In genomic region chr14:50230601-50231474, GRCh38 we compare ENCODE assay signal across 1 cellular context.
TF ChIP-seq lines count a peak whose summit lies in the region.

No MANE protein-coding gene starts in this region.

TF ChIP-seq in HepG2, 621 proteins besides CTCF, POLR2A, EP300 and RAD21 (continued from another document and continues in another):
- TF ChIP-seq, protein P1, sequence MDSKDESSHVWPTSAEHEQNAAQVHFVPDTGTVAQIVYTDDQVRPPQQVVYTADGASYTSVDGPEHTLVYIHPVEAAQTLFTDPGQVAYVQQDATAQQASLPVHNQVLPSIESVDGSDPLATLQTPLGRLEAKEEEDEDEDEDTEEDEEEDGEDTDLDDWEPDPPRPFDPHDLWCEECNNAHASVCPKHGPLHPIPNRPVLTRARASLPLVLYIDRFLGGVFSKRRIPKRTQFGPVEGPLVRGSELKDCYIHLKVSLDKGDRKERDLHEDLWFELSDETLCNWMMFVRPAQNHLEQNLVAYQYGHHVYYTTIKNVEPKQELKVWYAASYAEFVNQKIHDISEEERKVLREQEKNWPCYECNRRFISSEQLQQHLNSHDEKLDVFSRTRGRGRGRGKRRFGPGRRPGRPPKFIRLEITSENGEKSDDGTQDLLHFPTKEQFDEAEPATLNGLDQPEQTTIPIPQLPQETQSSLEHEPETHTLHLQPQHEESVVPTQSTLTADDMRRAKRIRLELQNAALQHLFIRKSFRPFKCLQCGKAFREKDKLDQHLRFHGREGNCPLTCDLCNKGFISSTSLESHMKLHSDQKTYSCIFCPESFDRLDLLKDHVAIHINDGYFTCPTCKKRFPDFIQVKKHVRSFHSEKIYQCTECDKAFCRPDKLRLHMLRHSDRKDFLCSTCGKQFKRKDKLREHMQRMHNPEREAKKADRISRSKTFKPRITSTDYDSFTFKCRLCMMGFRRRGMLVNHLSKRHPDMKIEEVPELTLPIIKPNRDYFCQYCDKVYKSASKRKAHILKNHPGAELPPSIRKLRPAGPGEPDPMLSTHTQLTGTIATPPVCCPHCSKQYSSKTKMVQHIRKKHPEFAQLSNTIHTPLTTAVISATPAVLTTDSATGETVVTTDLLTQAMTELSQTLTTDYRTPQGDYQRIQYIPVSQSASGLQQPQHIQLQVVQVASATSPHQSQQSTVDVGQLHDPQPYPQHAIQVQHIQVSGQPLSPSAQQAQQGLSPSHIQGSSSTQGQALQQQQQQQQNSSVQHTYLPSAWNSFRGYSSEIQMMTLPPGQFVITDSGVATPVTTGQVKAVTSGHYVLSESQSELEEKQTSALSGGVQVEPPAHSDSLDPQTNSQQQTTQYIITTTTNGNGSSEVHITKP (CRISPR knock-in tag; IDR thresholded peaks at IDR 0.05; ENCODE audit: low read depth) = no peak
- TF ChIP-seq ZFP90 (CRISPR knock-in tag; IDR thresholded peaks at IDR 0.05; ENCODE audit: borderline replicate concordance) (no peak), MAFG (CRISPR knock-in tag; IDR thresholded peaks at IDR 0.05) (no peak), ZBTB43 (CRISPR knock-in tag; conservative IDR thresholded peaks at IDR 0.05) (no peak), ZNF335 (CRISPR knock-in tag; IDR thresholded peaks at IDR 0.05) (no peak), ZNF256 (CRISPR knock-in tag; conservative IDR thresholded peaks at IDR 0.05) (no peak), GABPB1 (CRISPR knock-in tag; IDR thresholded peaks at IDR 0.05) (peak; percentile 49), ONECUT2 (CRISPR knock-in tag; IDR thresholded peaks at IDR 0.05) (no peak), BRD4 (CRISPR knock-in tag; IDR thresholded peaks at IDR 0.05) (no peak), TEAD3 (CRISPR knock-in tag; optimal IDR thresholded peaks at IDR 0.05; ENCODE audit: borderline replicate concordance) (no peak), ETV5 (CRISPR knock-in tag; IDR thresholded peaks at IDR 0.05; ENCODE audit: borderline replicate concordance) (peak; percentile 28; the same call in 1 of the 2 replicates), MBNL3 (CRISPR knock-in tag; conservative IDR thresholded peaks at IDR 0.05) (no peak), AGO2 (optimal IDR thresholded peaks at IDR 0.05; ENCODE audit: low read depth, low read length) (no peak), ZNF367 (CRISPR knock-in tag; IDR thresholded peaks at IDR 0.05; ENCODE audit: borderline replicate concordance) (no peak), ZNF383 (CRISPR knock-in tag; IDR thresholded peaks at IDR 0.05; ENCODE audit: borderline replicate concordance) (no peak), MEIS2 (CRISPR knock-in tag; IDR thresholded peaks at IDR 0.05) (no peak), REL (CRISPR knock-in tag; conservative IDR thresholded peaks at IDR 0.05) (no peak), ZNF574 (CRISPR knock-in tag; IDR thresholded peaks at IDR 0.05) (no peak), ZZZ3 (CRISPR knock-in tag; IDR thresholded peaks at IDR 0.05; ENCODE audit: borderline replicate concordance) (no peak; the same call in 1 of the 2 replicates), ZNF205 (CRISPR knock-in tag; IDR thresholded peaks at IDR 0.05) (no peak), STAT5B (CRISPR knock-in tag; IDR thresholded peaks at IDR 0.05) (no peak), ZNF558 (CRISPR knock-in tag; IDR thresholded peaks at IDR 0.05; ENCODE audit: borderline replicate concordance) (no peak), MED13 (CRISPR knock-in tag; IDR thresholded peaks at IDR 0.05) (no peak), ZEB1 (IDR thresholded peaks at IDR 0.05; ENCODE audit: insufficient replicate concordance, low read depth) (no peak), HDAC1 (CRISPR knock-in tag; IDR thresholded peaks at IDR 0.05) (peak; percentile 43), SP1 (IDR thresholded peaks at IDR 0.05) (no peak), SP1 (CRISPR knock-in tag; IDR thresholded peaks at IDR 0.05) (no peak)
- TF ChIP-seq, protein P2, sequence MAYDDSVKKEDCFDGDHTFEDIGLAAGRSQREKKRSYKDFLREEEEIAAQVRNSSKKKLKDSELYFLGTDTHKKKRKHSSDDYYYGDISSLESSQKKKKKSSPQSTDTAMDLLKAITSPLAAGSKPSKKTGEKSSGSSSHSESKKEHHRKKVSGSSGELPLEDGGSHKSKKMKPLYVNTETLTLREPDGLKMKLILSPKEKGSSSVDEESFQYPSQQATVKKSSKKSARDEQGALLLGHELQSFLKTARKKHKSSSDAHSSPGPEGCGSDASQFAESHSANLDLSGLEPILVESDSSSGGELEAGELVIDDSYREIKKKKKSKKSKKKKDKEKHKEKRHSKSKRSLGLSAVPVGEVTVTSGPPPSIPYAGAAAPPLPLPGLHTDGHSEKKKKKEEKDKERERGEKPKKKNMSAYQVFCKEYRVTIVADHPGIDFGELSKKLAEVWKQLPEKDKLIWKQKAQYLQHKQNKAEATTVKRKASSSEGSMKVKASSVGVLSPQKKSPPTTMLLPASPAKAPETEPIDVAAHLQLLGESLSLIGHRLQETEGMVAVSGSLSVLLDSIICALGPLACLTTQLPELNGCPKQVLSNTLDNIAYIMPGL (CRISPR knock-in tag; IDR thresholded peaks at IDR 0.05; ENCODE audit: borderline replicate concordance in 1 of 2, low read depth in 1 of 2) = 0 out of 4 replicates have a peak, but pooled peaks of 1 of the 2 experiments have one; percentile 34
- TF ChIP-seq, protein P3, sequence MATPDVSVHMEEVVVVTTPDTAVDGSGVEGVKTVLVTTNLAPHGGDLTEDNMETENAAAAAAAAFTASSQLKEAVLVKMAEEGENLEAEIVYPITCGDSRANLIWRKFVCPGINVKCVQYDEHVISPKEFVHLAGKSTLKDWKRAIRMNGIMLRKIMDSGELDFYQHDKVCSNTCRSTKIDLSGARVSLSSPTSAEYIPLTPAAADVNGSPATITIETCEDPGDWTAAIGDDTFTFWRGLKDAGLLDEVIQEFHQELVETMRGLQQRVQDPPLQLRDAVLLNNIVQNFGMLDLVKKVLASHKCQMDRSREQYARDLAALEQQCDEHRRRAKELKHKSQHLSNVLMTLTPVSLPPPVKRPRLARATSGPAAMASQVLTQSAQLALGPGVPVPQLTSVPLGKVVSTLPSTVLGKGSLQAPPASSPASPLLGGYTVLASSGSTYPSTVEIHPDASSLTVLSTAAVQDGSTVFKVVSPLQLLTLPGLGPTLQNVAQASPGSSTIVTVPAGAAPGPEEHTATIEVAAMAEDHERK (CRISPR knock-in tag; IDR thresholded peaks at IDR 0.05; ENCODE audit: low read depth) = no peak
- TF ChIP-seq, protein P4, sequence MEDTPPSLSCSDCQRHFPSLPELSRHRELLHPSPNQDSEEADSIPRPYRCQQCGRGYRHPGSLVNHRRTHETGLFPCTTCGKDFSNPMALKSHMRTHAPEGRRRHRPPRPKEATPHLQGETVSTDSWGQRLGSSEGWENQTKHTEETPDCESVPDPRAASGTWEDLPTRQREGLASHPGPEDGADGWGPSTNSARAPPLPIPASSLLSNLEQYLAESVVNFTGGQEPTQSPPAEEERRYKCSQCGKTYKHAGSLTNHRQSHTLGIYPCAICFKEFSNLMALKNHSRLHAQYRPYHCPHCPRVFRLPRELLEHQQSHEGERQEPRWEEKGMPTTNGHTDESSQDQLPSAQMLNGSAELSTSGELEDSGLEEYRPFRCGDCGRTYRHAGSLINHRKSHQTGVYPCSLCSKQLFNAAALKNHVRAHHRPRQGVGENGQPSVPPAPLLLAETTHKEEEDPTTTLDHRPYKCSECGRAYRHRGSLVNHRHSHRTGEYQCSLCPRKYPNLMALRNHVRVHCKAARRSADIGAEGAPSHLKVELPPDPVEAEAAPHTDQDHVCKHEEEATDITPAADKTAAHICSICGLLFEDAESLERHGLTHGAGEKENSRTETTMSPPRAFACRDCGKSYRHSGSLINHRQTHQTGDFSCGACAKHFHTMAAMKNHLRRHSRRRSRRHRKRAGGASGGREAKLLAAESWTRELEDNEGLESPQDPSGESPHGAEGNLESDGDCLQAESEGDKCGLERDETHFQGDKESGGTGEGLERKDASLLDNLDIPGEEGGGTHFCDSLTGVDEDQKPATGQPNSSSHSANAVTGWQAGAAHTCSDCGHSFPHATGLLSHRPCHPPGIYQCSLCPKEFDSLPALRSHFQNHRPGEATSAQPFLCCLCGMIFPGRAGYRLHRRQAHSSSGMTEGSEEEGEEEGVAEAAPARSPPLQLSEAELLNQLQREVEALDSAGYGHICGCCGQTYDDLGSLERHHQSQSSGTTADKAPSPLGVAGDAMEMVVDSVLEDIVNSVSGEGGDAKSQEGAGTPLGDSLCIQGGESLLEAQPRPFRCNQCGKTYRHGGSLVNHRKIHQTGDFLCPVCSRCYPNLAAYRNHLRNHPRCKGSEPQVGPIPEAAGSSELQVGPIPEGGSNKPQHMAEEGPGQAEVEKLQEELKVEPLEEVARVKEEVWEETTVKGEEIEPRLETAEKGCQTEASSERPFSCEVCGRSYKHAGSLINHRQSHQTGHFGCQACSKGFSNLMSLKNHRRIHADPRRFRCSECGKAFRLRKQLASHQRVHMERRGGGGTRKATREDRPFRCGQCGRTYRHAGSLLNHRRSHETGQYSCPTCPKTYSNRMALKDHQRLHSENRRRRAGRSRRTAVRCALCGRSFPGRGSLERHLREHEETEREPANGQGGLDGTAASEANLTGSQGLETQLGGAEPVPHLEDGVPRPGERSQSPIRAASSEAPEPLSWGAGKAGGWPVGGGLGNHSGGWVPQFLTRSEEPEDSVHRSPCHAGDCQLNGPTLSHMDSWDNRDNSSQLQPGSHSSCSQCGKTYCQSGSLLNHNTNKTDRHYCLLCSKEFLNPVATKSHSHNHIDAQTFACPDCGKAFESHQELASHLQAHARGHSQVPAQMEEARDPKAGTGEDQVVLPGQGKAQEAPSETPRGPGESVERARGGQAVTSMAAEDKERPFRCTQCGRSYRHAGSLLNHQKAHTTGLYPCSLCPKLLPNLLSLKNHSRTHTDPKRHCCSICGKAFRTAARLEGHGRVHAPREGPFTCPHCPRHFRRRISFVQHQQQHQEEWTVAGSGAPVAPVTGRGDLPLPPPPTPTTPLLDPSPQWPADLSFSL (CRISPR knock-in tag; IDR thresholded peaks at IDR 0.05) = no peak
